ENCODE assay signal across 23 cellular contexts in genomic region chr22:49435596-49435995, GRCh38.
A peak's percentile ranks its signal among the peaks of the same experiment; 100 is the strongest.
DNase-seq lines count a peak whose midpoint lies in the region; ATAC-seq and TF ChIP-seq lines count a peak whose summit lies in the region.
"Had no signal": no experiment of that assay in that cellular context is flagged by ENCODE, and none has a peak within 500 bp of the region (broad histone marks: within the 10 kb centered on the region; RNA-seq: fewer than 3 reads in every experiment).

No MANE protein-coding gene starts in this region.

- H3K4me1 ChIP-seq in H9 (ENCODE audit: insufficient read depth, low read length) (no peaks in the 10 kb centered on the region), Peyer's patch (no peaks in the 10 kb centered on the region)
- H3K4me1 ChIP-seq: A549 had no signal

- H3K36me3 ChIP-seq in Peyer's patch, result no peaks in the 10 kb centered on the region
- H3K36me3 ChIP-seq: BLaER1 treated with 17β-estradiol and CSF1 and Interleukin-3, amounts not matched to agents 10 nM and 100 nM had no signal

- no peak overlapping the region for H3K9ac ChIP-seq in H9 (ENCODE audit: extremely low read depth, insufficient read length, low read length)
- H3K9ac ChIP-seq: BLaER1 treated with 17β-estradiol and CSF1 and Interleukin-3, amounts not matched to agents 10 nM and 100 nM had no signal

- CTCF ChIA-PET in activated CD8-positive, alpha-beta T cell treated with anti-CD3 and anti-CD28 coated beads, Interleukin-2, amount 10 ng/mL, durations not matched to agents 7 days and 5 days (lab: Charles Lee), result no interaction called here

- DNase-seq in H9 (peak; percentile 12), endothelial cell (ENCODE audit: low spot score) (no peak), mesenteric fat pad (ENCODE audit: low spot score) (peak; percentile 57), osteocyte (ENCODE audit: extremely low spot score, unreplicated experiment) (peak; percentile 71), Peyer's patch (no peak), sciatic nerve (ENCODE audit: low spot score) (no peak)
- DNase-seq in activated CD8-positive, alpha-beta T cell treated with anti-CD3 and anti-CD28 coated beads, Interleukin-2, amount 10 ng/mL, durations not matched to agents 7 days and 5 days, result no peak
- DNase-seq: AML-193; CD4-positive, alpha-beta T cell; CD8-positive, alpha-beta T cell; DMS 273 treated with DMSO at 0.1 percent for 48 hours; DMS153; DMS53; DMS79; DND-41; EL; GDM1 had no signal

- H4K8ac ChIP-seq in H9 (replicated peaks; ENCODE audit: insufficient read length, low read depth, low read length), result no peak overlapping the region

- no peak overlapping the region for H3K4me2 ChIP-seq in H9 (ENCODE audit: insufficient read depth, insufficient read length, low read length)
- H3K4me2 ChIP-seq: A549; BLaER1 treated with 17β-estradiol and CSF1 and Interleukin-3, amounts not matched to agents 10 nM and 100 nM had no signal

- H2BK120ac ChIP-seq in H9 (ENCODE audit: low read depth, low read length, poor library complexity, severe bottlenecking), result no peak overlapping the region

- POLR2A ChIA-PET in activated CD8-positive, alpha-beta T cell treated with anti-CD3 and anti-CD28 coated beads, Interleukin-2, amount 10 ng/mL, durations not matched to agents 7 days and 5 days (lab: Charles Lee), result no interaction called here

- no peak overlapping the region for H3K27ac ChIP-seq in H9 (ENCODE audit: insufficient read length, low read depth, low read length)
- no peak overlapping the region for H3K27ac ChIP-seq in Peyer's patch
- H3K27ac ChIP-seq: 22Rv1; A549; BLaER1 treated with 17β-estradiol and CSF1 and Interleukin-3, amounts not matched to agents 10 nM and 100 nM; C4-2B had no signal

- H2BK20ac ChIP-seq in H9 (ENCODE audit: low read depth, low read length, poor library complexity, severe bottlenecking), result no peak overlapping the region

- H3K9me3 Mint-ChIP-seq in H9, result peaks cover 0 to 6% of the 10 kb centered on the region in 2 experiments; a peak in 2 of 5 replicates
- no peaks in the 10 kb centered on the region for H3K9me3 Mint-ChIP-seq in endothelial cell (ENCODE audit: unreplicated experiment)
- H3K9me3 Mint-ChIP-seq in osteocyte (ENCODE audit: unreplicated experiment), result peaks cover 8% of the 10 kb centered on the region
- H3K9me3 Mint-ChIP-seq in activated CD8-positive, alpha-beta T cell treated with anti-CD3 and anti-CD28 coated beads, Interleukin-2, amount 10 ng/mL, durations not matched to agents 7 days and 5 days (ENCODE audit: insufficient read depth), result no peaks in the 10 kb centered on the region
- H3K9me3 Mint-ChIP-seq: CD4-positive, alpha-beta T cell; CD8-positive, alpha-beta T cell had no signal

- H3K56ac ChIP-seq in H9 (ENCODE audit: insufficient read length, low read depth, low read length), result no peak overlapping the region

- H4K91ac ChIP-seq in H9 (ENCODE audit: insufficient read length, low read depth, low read length), result no peak overlapping the region

- H3K27me3 Mint-ChIP-seq in H9 (ENCODE audit: low read depth) (peaks cover 17% of the 10 kb centered on the region), endothelial cell (ENCODE audit: unreplicated experiment) (peaks cover 2% of the 10 kb centered on the region), osteocyte (ENCODE audit: unreplicated experiment) (peaks cover 3% of the 10 kb centered on the region)
- peaks cover 6% of the 10 kb centered on the region for H3K27me3 Mint-ChIP-seq in activated CD8-positive, alpha-beta T cell treated with anti-CD3 and anti-CD28 coated beads, Interleukin-2, amount 10 ng/mL, durations not matched to agents 7 days and 5 days (ENCODE audit: low read depth)
- H3K27me3 Mint-ChIP-seq: CD4-positive, alpha-beta T cell had no signal

- H2AFZ ChIP-seq in H9 (ENCODE audit: low read length), result no peak overlapping the region

- peak overlapping the region in 1 of 3 experiments; percentile 16; a peak in 1 of 7 replicates for H3K27ac Mint-ChIP-seq in H9
- no peak overlapping the region for H3K27ac Mint-ChIP-seq in endothelial cell (ENCODE audit: unreplicated experiment)
- no peak overlapping the region for H3K27ac Mint-ChIP-seq in osteocyte (ENCODE audit: unreplicated experiment)
- H3K27ac Mint-ChIP-seq in activated CD8-positive, alpha-beta T cell treated with anti-CD3 and anti-CD28 coated beads, Interleukin-2, amount 10 ng/mL, durations not matched to agents 7 days and 5 days, result no peak overlapping the region
- H3K27ac Mint-ChIP-seq: B cell; CD4-positive, alpha-beta T cell; CD8-positive, alpha-beta T cell had no signal

- H3K79me1 ChIP-seq in H9 (ENCODE audit: insufficient read depth, low read depth, low read length, poor library complexity, severe bottlenecking), result no peaks in the 10 kb centered on the region

- H2BK12ac ChIP-seq in H9 (ENCODE audit: insufficient read length, low read depth, low read length), result no peak overlapping the region

- no peak overlapping the region for H3K4ac ChIP-seq in H9 (ENCODE audit: low read depth, low read length)

- no peak overlapping the region for H4K5ac ChIP-seq in H9 (ENCODE audit: insufficient read length, low read depth, low read length)

- no peak overlapping the region for H2AK5ac ChIP-seq in H9 (ENCODE audit: insufficient read length, low read length)

- no peak overlapping the region for H3K4me3 ChIP-seq in Peyer's patch
- H3K4me3 ChIP-seq: A549; BLaER1 treated with 17β-estradiol and CSF1 and Interleukin-3, amounts not matched to agents 10 nM and 100 nM; GM12878 had no signal

- no peak for TF ChIP-seq POLR2A in Peyer's patch (IDR thresholded peaks at IDR 0.05)

- no peak for TF ChIP-seq CTCF in H9 (conservative IDR thresholded peaks at IDR 0.05)
- no peak for TF ChIP-seq CTCF in endothelial cell (IDR thresholded peaks at IDR 0.05; ENCODE audit: unreplicated experiment)
- TF ChIP-seq CTCF in osteocyte (IDR thresholded peaks at IDR 0.05), result no peak
- no peak for TF ChIP-seq CTCF in Peyer's patch (IDR thresholded peaks at IDR 0.05)

- H3T11ph ChIP-seq in H9 (ENCODE audit: low read length), result no peak overlapping the region

- H3K4me3 Mint-ChIP-seq in H9 (no peak overlapping the region), endothelial cell (ENCODE audit: unreplicated experiment) (peak overlapping the region; percentile 32), osteocyte (ENCODE audit: unreplicated experiment) (no peak overlapping the region)
- no peak overlapping the region for H3K4me3 Mint-ChIP-seq in activated CD8-positive, alpha-beta T cell treated with anti-CD3 and anti-CD28 coated beads, Interleukin-2, amount 10 ng/mL, durations not matched to agents 7 days and 5 days
- H3K4me3 Mint-ChIP-seq: B cell; CD4-positive, alpha-beta T cell; CD8-positive, alpha-beta T cell had no signal

- H3K9me3 ChIP-seq in H9 (ENCODE audit: control insufficient read depth, low read depth, low read length) (no peaks in the 10 kb centered on the region), Peyer's patch (no peaks in the 10 kb centered on the region)
- H3K9me3 ChIP-seq: A549 had no signal

- H2BK5ac ChIP-seq in H9 (ENCODE audit: insufficient read length, low read length), result no peak overlapping the region

- no peak overlapping the region for H2BK15ac ChIP-seq in H9 (ENCODE audit: low read depth, low read length)

- no peak overlapping the region for H3K23ac ChIP-seq in H9 (ENCODE audit: insufficient read length, low read depth, low read length)

- intact Hi-C loops in sciatic nerve (cut with DNase I), result no loop called here

- WGBS in H9 (ENCODE audit: extremely low coverage, insufficient read length, low lambda C conversion rate), result no CpG with 5 or more reads among the region's 13 CpGs

- no peaks in the 10 kb centered on the region for H3K27me3 ChIP-seq in H9 (ENCODE audit: insufficient read depth, low read length)
- H3K27me3 ChIP-seq in Peyer's patch, result no peaks in the 10 kb centered on the region
- H3K27me3 ChIP-seq: BLaER1 treated with 17β-estradiol and CSF1 and Interleukin-3, amounts not matched to agents 10 nM and 100 nM had no signal

- no peaks in the 10 kb centered on the region for H4K20me1 ChIP-seq in H9 (ENCODE audit: control insufficient read depth, insufficient read depth, insufficient read length)
- H4K20me1 ChIP-seq: BLaER1 treated with 17β-estradiol and CSF1 and Interleukin-3, amounts not matched to agents 10 nM and 100 nM had no signal

- H3K4me1 Mint-ChIP-seq in H9 (peaks cover 3 to 8% of the 10 kb centered on the region in 2 experiments; a peak in 3 of 4 replicates), endothelial cell (ENCODE audit: unreplicated experiment) (no peaks in the 10 kb centered on the region), osteocyte (ENCODE audit: unreplicated experiment) (no peaks in the 10 kb centered on the region)
- H3K4me1 Mint-ChIP-seq in activated CD8-positive, alpha-beta T cell treated with anti-CD3 and anti-CD28 coated beads, Interleukin-2, amount 10 ng/mL, durations not matched to agents 7 days and 5 days (ENCODE audit: low read depth), result no peaks in the 10 kb centered on the region
- H3K4me1 Mint-ChIP-seq: B cell had no signal

- no peaks in the 10 kb centered on the region for H3K79me2 ChIP-seq in H9 (ENCODE audit: insufficient read depth, low read length)

- H3K36me3 Mint-ChIP-seq in H9 (ENCODE audit: insufficient read depth in 1 of 3, low read depth in 3 of 3), result peaks cover 0 to 6% (median 0%) of the 10 kb centered on the region in 3 experiments; a peak in 1 of 7 replicates
- no peaks in the 10 kb centered on the region for H3K36me3 Mint-ChIP-seq in endothelial cell (ENCODE audit: low read depth, unreplicated experiment)
- H3K36me3 Mint-ChIP-seq in osteocyte (ENCODE audit: unreplicated experiment), result no peaks in the 10 kb centered on the region
- H3K36me3 Mint-ChIP-seq in activated CD8-positive, alpha-beta T cell treated with anti-CD3 and anti-CD28 coated beads, Interleukin-2, amount 10 ng/mL, durations not matched to agents 7 days and 5 days (ENCODE audit: low read depth), result no peaks in the 10 kb centered on the region
- H3K36me3 Mint-ChIP-seq: CD8-positive, alpha-beta T cell had no signal

- no peaks in the 10 kb centered on the region for H3K23me2 ChIP-seq in H9 (ENCODE audit: insufficient read length, low read depth, low read length, poor library complexity, severe bottlenecking)

- no peak overlapping the region for H3K18ac ChIP-seq in H9 (ENCODE audit: insufficient read length, low read depth, low read length)

- no peak overlapping the region; the same call in 1 of the 2 replicates for H3K14ac ChIP-seq in H9 (ENCODE audit: insufficient read depth, low read length)

- no peak for ATAC-seq in sciatic nerve
- ATAC-seq in activated CD8-positive, alpha-beta T cell treated with anti-CD3 and anti-CD28 coated beads, Interleukin-2, amount 10 ng/mL, durations not matched to agents 7 days and 5 days, result no peak
- ATAC-seq: A549; CD8-positive, alpha-beta T cell; GM12878 had no signal

Comparison
In these comparisons a context has a peak if more than half of its experiments do, and no peak if none do; other contexts are left out.
1. DNase-seq: peak in H9 (single experiment), mesenteric fat pad (single experiment) and osteocyte (single experiment); none in endothelial cell (single experiment), Peyer's patch (0 of 3), sciatic nerve (single experiment) and activated CD8-positive, alpha-beta T cell treated with anti-CD3 and anti-CD28 coated beads, Interleukin-2, amount 10 ng/mL, durations not matched to agents 7 days and 5 days (single experiment).